In genomic region chr11:93249437-93250210, GRCh38 we compare ENCODE assay signal across 26 cellular contexts. TPM values are rescaled to one million over a fixed set of nuclear protein-coding genes. Genes with fewer than 3 reads are reported as not detected.
DNase-seq lines count a peak whose midpoint lies in the region; ATAC-seq and TF ChIP-seq lines count a peak whose summit lies in the region.
"Had no signal": no experiment of that assay in that cellular context is flagged by ENCODE, and none has a peak within 500 bp of the region (broad histone marks: within the 10 kb centered on the region; RNA-seq: fewer than 3 reads in every experiment).

No MANE protein-coding gene starts in this region.

- H3K79me2 ChIP-seq in hepatocyte: no peaks in the 10 kb centered on the region

- H3K27me3 ChIP-seq in Caco-2 (replicated peaks; ENCODE audit: control insufficient read depth, insufficient read depth, low read length): no peaks in the 10 kb centered on the region
- H3K27me3 ChIP-seq in hepatocyte: no peaks in the 10 kb centered on the region
- H3K27me3 ChIP-seq in WERI-Rb-1 (ENCODE audit: insufficient read depth, low read depth, severe bottlenecking): no peaks in the 10 kb centered on the region
- H3K27me3 ChIP-seq in left ventricle myocardium inferior (ENCODE audit: low read depth): no peaks in the 10 kb centered on the region
- H3K27me3 ChIP-seq: tibial artery had no signal

- H4K20me1 ChIP-seq in hepatocyte (ENCODE audit: insufficient read depth, poor library complexity, severe bottlenecking): no peaks in the 10 kb centered on the region

- peak; percentile 58 to 73 for DNase-seq in Caco-2
- DNase-seq in NCI-H774 (lab: John Stamatoyannopoulos, UW): peak; percentile 25
- peak; percentile 22 for DNase-seq in hepatocyte (ENCODE audit: low spot score)
- DNase-seq in progenitor cell of endocrine pancreas (ENCODE audit: low spot score, unreplicated experiment): no peak
- no peak for DNase-seq in stimulated activated naive CD8-positive, alpha-beta T cell treated with anti-CD3 and anti-CD28 coated beads, Interleukin-15, Interleukin-2, amounts not matched to agents 100 U/mL and 50 U/mL, for 24 hours
- DNase-seq in WERI-Rb-1: no peak
- DNase-seq in left ventricle myocardium inferior: no peak
- DNase-seq: CD8-positive, alpha-beta T cell; central memory CD4-positive, alpha-beta T cell; DMS 273 treated with DMSO at 0.1 percent for 48 hours; islet precursor cell; lower lobe of right lung; mucosa of descending colon; NCI-H1048; NCI-H1694 treated with DMSO at 0.1 percent for 48 hours; NCI-H524 treated with DMSO at 0.1 percent for 48 hours; SIG-M5; SW 1271; T-helper 9 cell; tibial artery had no signal

- POLR2A ChIA-PET in Caco-2 (lab: Charles Lee): no interaction called here

- H3K36me3 ChIP-seq in Caco-2 (ENCODE audit: control insufficient read depth, insufficient read depth, low read length) (no peaks in the 10 kb centered on the region), hepatocyte (replicated peaks; ENCODE audit: insufficient read depth, low read depth) (no peaks in the 10 kb centered on the region), WERI-Rb-1 (no peaks in the 10 kb centered on the region), left ventricle myocardium inferior (no peaks in the 10 kb centered on the region)
- H3K36me3 ChIP-seq: lower lobe of right lung, tibial artery had no signal

- peaks cover 17% of the 10 kb centered on the region for H3K4me1 ChIP-seq in Caco-2
- H3K4me1 ChIP-seq in hepatocyte (ENCODE audit: insufficient read depth): peaks cover 8% of the 10 kb centered on the region
- no peaks in the 10 kb centered on the region for H3K4me1 ChIP-seq in left ventricle myocardium inferior
- H3K4me1 ChIP-seq: A549, lower lobe of right lung had no signal

- H3K9me3 Mint-ChIP-seq in Caco-2 (ENCODE audit: unreplicated experiment) (peaks cover 9% of the 10 kb centered on the region), progenitor cell of endocrine pancreas (ENCODE audit: low read depth) (peaks cover 12% of the 10 kb centered on the region)
- H3K9me3 Mint-ChIP-seq: activated naive CD4-positive, alpha-beta T cell treated with anti-CD3 and anti-CD28 coated beads, Interleukin-2, amount 50 U/mL, for 24 hours; activated T-helper 2 cell treated with anti-CD3 and anti-CD28 coated beads, Interferon-gamma antibody, Interleukin-2, Interleukin-4, amounts not matched to agents 10 μg/mL and 5 μg/mL and 100 μg/mL, durations not matched to agents 14 hours and 24 hours and 36 hours; CD8-positive, alpha-beta T cell; stimulated activated naive CD8-positive, alpha-beta T cell treated with anti-CD3 and anti-CD28 coated beads, Interleukin-15, Interleukin-2, amounts not matched to agents 100 ng/mL and 50 ng/mL, for 24 hours had no signal

- CTCF ChIA-PET in Caco-2 (lab: Charles Lee): interaction anchor here (0.6 to 1.9 kb wide), 4 partner anchors 13 to 442 kb away, joined by 3 to 7 read pairs (median 6); no protein-coding TSS in a partner anchor

- TF ChIP-seq CTCF in Caco-2 (IDR thresholded peaks at IDR 0.05; ENCODE audit: insufficient read depth in 1 of 2, low read depth in 1 of 2, low read length in 1 of 2, severe bottlenecking in 1 of 2, unreplicated experiment in 1 of 2) (no peak), hepatocyte (IDR thresholded peaks at IDR 0.05; ENCODE audit: poor library complexity) (no peak), progenitor cell of endocrine pancreas (IDR thresholded peaks at IDR 0.05; ENCODE audit: unreplicated experiment) (no peak), WERI-Rb-1 (IDR thresholded peaks at IDR 0.05; ENCODE audit: low read depth, low read length) (no peak), left ventricle myocardium inferior (IDR thresholded peaks at IDR 0.05; ENCODE audit: borderline replicate concordance) (no peak)

- peak overlapping the region; percentile 11 for H3K27ac ChIP-seq in hepatocyte
- H3K27ac ChIP-seq in WERI-Rb-1: no peak overlapping the region
- H3K27ac ChIP-seq in left ventricle myocardium inferior (replicated peaks): no peak overlapping the region
- H3K27ac ChIP-seq: A549, lower lobe of right lung had no signal

- H3K9me2 ChIP-seq in hepatocyte (replicated peaks; ENCODE audit: insufficient read depth): no peaks in the 10 kb centered on the region

- H3K4me3 ChIP-seq in Caco-2 (ENCODE audit: low read depth, low read length): no peak overlapping the region
- no peak overlapping the region for H3K4me3 ChIP-seq in hepatocyte
- H3K4me3 ChIP-seq in WERI-Rb-1 (ENCODE audit: low read depth, low read length): no peak overlapping the region
- H3K4me3 ChIP-seq in left ventricle myocardium inferior: no peak overlapping the region
- H3K4me3 ChIP-seq: A549, lower lobe of right lung, mucosa of descending colon, tibial artery had no signal

- ATAC-seq in HG02840 (IDR thresholded peaks at IDR 0.05; ENCODE audit: low FRiP score, unreplicated experiment): no peak
- no peak for ATAC-seq in stimulated activated naive CD8-positive, alpha-beta T cell treated with anti-CD3 and anti-CD28 coated beads, Interleukin-15, Interleukin-2, amounts not matched to agents 100 U/mL and 50 U/mL, for 24 hours
- ATAC-seq: A549; CD8-positive, alpha-beta T cell; lower lobe of right lung; mucosa of descending colon; WTC11 had no signal

- H3K9me3 ChIP-seq in Caco-2: no peaks in the 10 kb centered on the region
- H3K9me3 ChIP-seq in hepatocyte (ENCODE audit: low read depth): no peaks in the 10 kb centered on the region
- no peaks in the 10 kb centered on the region for H3K9me3 ChIP-seq in WERI-Rb-1 (ENCODE audit: severe bottlenecking)
- H3K9me3 ChIP-seq in left ventricle myocardium inferior (replicated peaks): peaks cover 5% of the 10 kb centered on the region
- H3K9me3 ChIP-seq: A549, lower lobe of right lung, mucosa of descending colon, tibial artery had no signal

- WGBS in hepatocyte (ENCODE audit: low lambda C conversion rate, missing lambda C conversion rate): 50% methylated on average over 7 of the region's 7 CpGs

- H3K4me3 Mint-ChIP-seq in Caco-2 (ENCODE audit: unreplicated experiment) (no peak overlapping the region), progenitor cell of endocrine pancreas (ENCODE audit: low read depth) (no peak overlapping the region)
- H3K4me3 Mint-ChIP-seq: activated naive CD4-positive, alpha-beta T cell treated with anti-CD3 and anti-CD28 coated beads, Interleukin-2, amount 50 U/mL, for 24 hours; CD8-positive, alpha-beta T cell; stimulated activated naive CD8-positive, alpha-beta T cell treated with anti-CD3 and anti-CD28 coated beads, Interleukin-15, Interleukin-2, amounts not matched to agents 100 ng/mL and 50 ng/mL, for 24 hours; WTC11 had no signal

- H3K27ac Mint-ChIP-seq in Caco-2 (ENCODE audit: unreplicated experiment) (peak overlapping the region; percentile 29), progenitor cell of endocrine pancreas (peak overlapping the region; percentile 81)
- H3K27ac Mint-ChIP-seq: activated naive CD4-positive, alpha-beta T cell treated with anti-CD3 and anti-CD28 coated beads, Interleukin-2, amount 50 U/mL, for 24 hours; activated T-helper 2 cell treated with anti-CD3 and anti-CD28 coated beads, Interferon-gamma antibody, Interleukin-2, Interleukin-4, amounts not matched to agents 10 μg/mL and 5 μg/mL and 100 μg/mL, durations not matched to agents 14 hours and 24 hours and 36 hours; CD8-positive, alpha-beta T cell; stimulated activated naive CD8-positive, alpha-beta T cell treated with anti-CD3 and anti-CD28 coated beads, Interleukin-15, Interleukin-2, amounts not matched to agents 100 ng/mL and 50 ng/mL, for 24 hours; WTC11 had no signal

- H3K4me2 ChIP-seq in hepatocyte: no peak overlapping the region
- H3K4me2 ChIP-seq: A549 had no signal

- H3K4me1 Mint-ChIP-seq in Caco-2 (ENCODE audit: low read depth, unreplicated experiment) (peaks cover 19% of the 10 kb centered on the region), progenitor cell of endocrine pancreas (ENCODE audit: low read depth) (peaks cover 17% of the 10 kb centered on the region)
- H3K4me1 Mint-ChIP-seq: activated naive CD4-positive, alpha-beta T cell treated with anti-CD3 and anti-CD28 coated beads, Interleukin-2, amount 50 U/mL, for 24 hours; WTC11 had no signal

- BruUV-seq in Caco-2 (replicated peaks; lab: Mats Ljungman, UMichigan): no TSS peak

- no peaks in the 10 kb centered on the region for H3K36me3 Mint-ChIP-seq in Caco-2 (ENCODE audit: insufficient read depth, unreplicated experiment)
- H3K36me3 Mint-ChIP-seq in progenitor cell of endocrine pancreas (ENCODE audit: insufficient read depth): peaks cover 1% of the 10 kb centered on the region
- H3K36me3 Mint-ChIP-seq: activated naive CD4-positive, alpha-beta T cell treated with anti-CD3 and anti-CD28 coated beads, Interleukin-2, amount 50 U/mL, for 24 hours; CD8-positive, alpha-beta T cell; WTC11 had no signal

- intact Hi-C loops in Caco-2 (cut with micrococcal nuclease; ENCODE audit: unreplicated experiment): loop anchor here (1.0 kb wide), 1 partner anchor 294 kb away; the partner anchor contains the start of gene SMCO4
- intact Hi-C loops in left ventricle myocardium inferior (cut with micrococcal nuclease): no loop called here

- H3K27me3 Mint-ChIP-seq in Caco-2 (ENCODE audit: insufficient read depth, unreplicated experiment): peaks cover 3% of the 10 kb centered on the region
- no peaks in the 10 kb centered on the region for H3K27me3 Mint-ChIP-seq in progenitor cell of endocrine pancreas

- H2AFZ ChIP-seq in hepatocyte: no peak overlapping the region

RNA-seq across cellular contexts. Expression of gene SLC36A4, which starts 51.8 kb away (rescaled TPM):
- 11.2 and 12.5 TPM in 2 replicates for total RNA-seq in Caco-2 (2022)
- 16.6 and 18.4 TPM in 2 replicates for total RNA-seq in hepatocyte
- 17.6 and 27.1 TPM in 2 replicates for polyA plus RNA-seq in hepatocyte
- 36.4 and 38.5 TPM in 2 replicates for total RNA-seq in progenitor cell of endocrine pancreas
- 7.1 TPM for total RNA-seq in left ventricle myocardium inferior

Comparison
In these comparisons a context has a peak if more than half of its experiments do, and no peak if none do; other contexts are left out.
1. DNase-seq: peak in Caco-2 (2 of 2), NCI-H774 (single experiment) and hepatocyte (single experiment); none in progenitor cell of endocrine pancreas (single experiment), stimulated activated naive CD8-positive, alpha-beta T cell treated with anti-CD3 and anti-CD28 coated beads, Interleukin-15, Interleukin-2, amounts not matched to agents 100 U/mL and 50 U/mL, for 24 hours (single experiment), WERI-Rb-1 (single experiment) and left ventricle myocardium inferior (single experiment).